9 cellular contexts compared by ENCODE assay signal in the genomic region with DNA sequence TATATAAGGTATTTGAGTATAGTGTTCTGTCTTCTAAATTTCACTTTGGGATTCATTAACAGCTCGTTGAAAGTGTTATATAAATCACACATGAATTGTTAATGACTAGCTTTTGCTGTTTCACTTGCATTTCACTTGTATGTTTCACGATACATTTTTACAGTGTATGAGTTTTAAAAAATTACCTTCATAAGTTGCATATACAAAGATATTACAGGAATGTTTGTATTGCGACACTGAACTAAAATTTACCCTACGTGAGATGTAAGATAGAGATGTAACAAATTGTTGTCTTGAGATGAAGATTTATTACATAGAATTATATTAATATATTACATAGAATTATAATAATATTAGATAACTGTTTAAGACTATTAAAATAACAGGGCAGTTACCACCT. TPM values are rescaled to one million over a fixed set of nuclear protein-coding genes. Genes with fewer than 3 reads are reported as not detected.
DNase-seq lines count a peak whose midpoint lies in the region; ATAC-seq and TF ChIP-seq lines count a peak whose summit lies in the region.
"Had no signal": no experiment of that assay in that cellular context is flagged by ENCODE, and none has a peak within 500 bp of the region (broad histone marks: within the 10 kb centered on the region; RNA-seq: fewer than 3 reads in every experiment).

No MANE protein-coding gene starts in this region.

- H3K9me3 ChIP-seq in HUES48 (ENCODE audit: control insufficient read depth, insufficient read depth, low read length): no peaks in the 10 kb centered on the region
- no peaks in the 10 kb centered on the region for H3K9me3 ChIP-seq in mucosa of rectum (ENCODE audit: control insufficient read depth in 2 of 2, low read length in 2 of 2)

- peaks cover 16% of the 10 kb centered on the region for H3K36me3 ChIP-seq in ACC112 (ENCODE audit: insufficient read depth, low read length)
- H3K36me3 ChIP-seq in HUES48 (ENCODE audit: control insufficient read depth, insufficient read depth, low read length): peaks cover 48% of the 10 kb centered on the region
- peaks cover 30 to 41% of the 10 kb centered on the region in 2 donors for H3K36me3 ChIP-seq in mucosa of rectum (ENCODE audit: control insufficient read depth in 2 of 2, insufficient read depth in 2 of 2, low read length in 2 of 2)

- intact Hi-C loops in MCF 10A (cut with micrococcal nuclease): no loop called here

- peak overlapping the region; percentile 79 for H3K27ac Mint-ChIP-seq in MCF 10A (ENCODE audit: low read depth, unreplicated experiment)

- POLR2A ChIA-PET in MCF 10A (lab: Yijun Ruan, JAX): interaction anchor here (0.7 to 2.6 kb wide), 13 partner anchors 14 to 382 kb away, joined by 3 to 12 read pairs (median 4); a partner anchor contains a TSS

- H3K4me1 ChIP-seq in ACC112 (ENCODE audit: control insufficient read depth, insufficient read depth, low read length, unreplicated experiment) (peaks cover 3% of the 10 kb centered on the region), HUES48 (ENCODE audit: control insufficient read depth, insufficient read depth, low read length) (peaks cover 21% of the 10 kb centered on the region), mucosa of rectum (ENCODE audit: control insufficient read depth in 2 of 2, insufficient read depth in 2 of 2, low read length in 2 of 2) (peaks cover 0 to 7% of the 10 kb centered on the region in 2 donors)

- CTCF ChIA-PET in MCF 10A (lab: Yijun Ruan, JAX): interaction anchor here (0.5 to 1.1 kb wide), 2 partner anchors 9 to 10 kb away, joined by 3 read pairs; no protein-coding TSS in a partner anchor

- H3K27me3 ChIP-seq in ACC112 (ENCODE audit: insufficient read depth, low read length) (no peaks in the 10 kb centered on the region), HUES48 (ENCODE audit: control insufficient read depth, insufficient read depth, low read length) (no peaks in the 10 kb centered on the region), mucosa of rectum (ENCODE audit: control insufficient read depth in 2 of 2, insufficient read depth in 2 of 2, low read length in 2 of 2) (peaks cover 0 to 4% of the 10 kb centered on the region in 2 donors)

- TF ChIP-seq CTCF in MCF 10A (IDR thresholded peaks at IDR 0.05; ENCODE audit: unreplicated experiment): no peak

- no TSS peak for BruUV-seq in MCF 10A (replicated peaks; lab: Mats Ljungman, UMichigan)

- no peak overlapping the region for H2AFZ ChIP-seq in ACC112 (ENCODE audit: low read length, unreplicated experiment)

- H3K4me3 ChIP-seq in ACC112 (ENCODE audit: low read depth, low read length) (peak overlapping the region; percentile 90), HUES48 (ENCODE audit: low read depth, low read length) (peak overlapping the region; percentile 87), mucosa of rectum (ENCODE audit: low read length in 2 of 2) (peak overlapping the region; percentile 72 to 86)

- H3K79me2 ChIP-seq in ACC112 (ENCODE audit: control insufficient read depth, insufficient read depth, low read length, unreplicated experiment): peaks cover 31% of the 10 kb centered on the region

- H3K36me3 Mint-ChIP-seq in MCF 10A (ENCODE audit: insufficient read depth, unreplicated experiment): peaks cover 51% of the 10 kb centered on the region

- H3K9me3 Mint-ChIP-seq in MCF 10A (ENCODE audit: unreplicated experiment): no peaks in the 10 kb centered on the region

- peaks cover 6% of the 10 kb centered on the region for H3K4me1 Mint-ChIP-seq in MCF 10A (ENCODE audit: insufficient read depth, unreplicated experiment)

- peak overlapping the region; percentile 83 for H3K4me3 Mint-ChIP-seq in MCF 10A (ENCODE audit: unreplicated experiment)

- no peak overlapping the region for H3K9ac ChIP-seq in HUES48 (ENCODE audit: low read depth, low read length)
- H3K9ac ChIP-seq in mucosa of rectum (ENCODE audit: low read depth in 1 of 2, low read length in 2 of 2): no peak overlapping the region

- no peak overlapping the region for H3K27ac ChIP-seq in ACC112 (ENCODE audit: low read depth, low read length)
- H3K27ac ChIP-seq in HUES48 (ENCODE audit: low read depth, low read length): no peak overlapping the region
- no peak overlapping the region for H3K27ac ChIP-seq in mucosa of rectum (ENCODE audit: low read depth in 2 of 2, low read length in 2 of 2)

- ATAC-seq in HG03175 (IDR thresholded peaks at IDR 0.05; ENCODE audit: unreplicated experiment): no peak
- no peak for ATAC-seq in GM19395 (IDR thresholded peaks at IDR 0.05; ENCODE audit: unreplicated experiment)
- ATAC-seq in HG03196 (IDR thresholded peaks at IDR 0.05; ENCODE audit: unreplicated experiment): no peak

- DNase-seq in MCF 10A (ENCODE audit: unreplicated experiment) (no peak), HK-2 (ENCODE audit: unreplicated experiment) (no peak)
- DNase-seq: NK-92 treated with Interleukin-12 subunit alpha and Interleukin-12 subunit beta, amount 100 ng/mL, for 24 hours had no signal

- no peaks in the 10 kb centered on the region for H3K27me3 Mint-ChIP-seq in MCF 10A (ENCODE audit: insufficient read depth, unreplicated experiment)

RNA-seq across cellular contexts. Expression of a gene that starts 1.5 kb away (rescaled TPM):
- total RNA-seq in MCF 10A (2022): 68.6 and 72.4 TPM in 2 replicates

RNA-seq across cellular contexts. Expression of a gene that starts 45.2 kb away (rescaled TPM):
- 56.6 and 63.5 TPM in 2 replicates for total RNA-seq in MCF 10A (2022)

RNA-seq across cellular contexts. Expression of a gene that starts 57.2 kb away (rescaled TPM):
- not detected in 2 replicates for total RNA-seq in MCF 10A (2022)
